ENCODE assay signal across 9 cellular contexts in genomic region chr6:105601541-105602174, GRCh38.
DNase-seq lines count a peak whose midpoint lies in the region; ATAC-seq and TF ChIP-seq lines count a peak whose summit lies in the region.
"Had no signal": no experiment of that assay in that cellular context is flagged by ENCODE, and none has a peak within 500 bp of the region (broad histone marks: within the 10 kb centered on the region; RNA-seq: fewer than 3 reads in every experiment).

No MANE protein-coding gene starts in this region.

- peaks cover 5% of the 10 kb centered on the region for H3K4me1 Mint-ChIP-seq in CD8-positive, alpha-beta T cell (ENCODE audit: low read depth)
- peaks cover 9% of the 10 kb centered on the region for H3K4me1 Mint-ChIP-seq in activated CD4-positive, alpha-beta T cell treated with anti-CD3 and anti-CD28 coated beads, Interleukin-2, amount 10 ng/mL, durations not matched to agents 7 days and 5 days
- H3K4me1 Mint-ChIP-seq: natural killer cell had no signal

- H3K36me3 Mint-ChIP-seq in CD8-positive, alpha-beta T cell = no peaks in the 10 kb centered on the region
- no peaks in the 10 kb centered on the region for H3K36me3 Mint-ChIP-seq in activated CD4-positive, alpha-beta T cell treated with anti-CD3 and anti-CD28 coated beads, Interleukin-2, amount 10 ng/mL, durations not matched to agents 7 days and 5 days (ENCODE audit: low read depth)
- H3K36me3 Mint-ChIP-seq: natural killer cell had no signal

- no peaks in the 10 kb centered on the region for H3K4me1 ChIP-seq in CD8-positive, alpha-beta T cell (ENCODE audit: insufficient read depth, low read length)
- H3K4me1 ChIP-seq in foreskin keratinocyte = peaks cover 34% of the 10 kb centered on the region
- peaks cover 0 to 47% (median 36%) of the 10 kb centered on the region in 4 donors for H3K4me1 ChIP-seq in sigmoid colon

- no peak for ATAC-seq in CD8-positive, alpha-beta T cell
- ATAC-seq in GM19455 (IDR thresholded peaks at IDR 0.05; ENCODE audit: unreplicated experiment) (peak; percentile 86), HG03457 (IDR thresholded peaks at IDR 0.05; ENCODE audit: unreplicated experiment) (peak; percentile 87), foreskin keratinocyte (peak; percentile 78)

- peak in 1 of 4 donors; percentile 37 for TF ChIP-seq EP300 in sigmoid colon (IDR thresholded peaks at IDR 0.05)

- no peaks in the 10 kb centered on the region for H3K27me3 ChIP-seq in CD8-positive, alpha-beta T cell (ENCODE audit: insufficient read depth, low read length)
- H3K27me3 ChIP-seq in foreskin keratinocyte = no peaks in the 10 kb centered on the region
- no peaks in the 10 kb centered on the region for H3K27me3 ChIP-seq in sigmoid colon

- H3K27ac Mint-ChIP-seq in CD8-positive, alpha-beta T cell = peak overlapping the region; percentile 1
- peak overlapping the region; percentile 32 for H3K27ac Mint-ChIP-seq in activated CD4-positive, alpha-beta T cell treated with anti-CD3 and anti-CD28 coated beads, Interleukin-2, amount 10 ng/mL, durations not matched to agents 7 days and 5 days
- H3K27ac Mint-ChIP-seq: natural killer cell had no signal

- H3K9me3 ChIP-seq in CD8-positive, alpha-beta T cell (ENCODE audit: low read length) = no peaks in the 10 kb centered on the region
- no peaks in the 10 kb centered on the region for H3K9me3 ChIP-seq in sigmoid colon

- intact Hi-C loops in CD8-positive, alpha-beta T cell (cut with DNase I, micrococcal nuclease) = no loop called here
- intact Hi-C loops in sigmoid colon (cut with DNase I) = loop anchor here (2.0 to 10.0 kb wide), 2 partner anchors 43 to 393 kb away; no protein-coding TSS in a partner anchor

- POLR2A ChIA-PET in CD8-positive, alpha-beta T cell (lab: Charles Lee) = interaction anchor here (0.9 to 1.1 kb wide), 2 partner anchors 9 to 23 kb away, joined by 3 read pairs; no protein-coding TSS in a partner anchor
- POLR2A ChIA-PET in activated CD4-positive, alpha-beta T cell treated with anti-CD3 and anti-CD28 coated beads, Interleukin-2, amount 10 ng/mL, durations not matched to agents 7 days and 5 days (lab: Charles Lee) = no interaction called here

- no peaks in the 10 kb centered on the region for H3K9me3 Mint-ChIP-seq in CD8-positive, alpha-beta T cell
- H3K9me3 Mint-ChIP-seq in activated CD4-positive, alpha-beta T cell treated with anti-CD3 and anti-CD28 coated beads, Interleukin-2, amount 10 ng/mL, durations not matched to agents 7 days and 5 days = peaks cover 2% of the 10 kb centered on the region
- H3K9me3 Mint-ChIP-seq: natural killer cell had no signal

- TF ChIP-seq CTCF in CD8-positive, alpha-beta T cell (IDR thresholded peaks at IDR 0.05) = no peak
- TF ChIP-seq CTCF in foreskin keratinocyte (conservative IDR thresholded peaks at IDR 0.05) (no peak), sigmoid colon (IDR thresholded peaks at IDR 0.05) (no peak)

- DNase-seq in CD8-positive, alpha-beta T cell = no peak
- DNase-seq in activated CD4-positive, alpha-beta T cell treated with anti-CD3 and anti-CD28 coated beads, Interleukin-2, amount 10 ng/mL, durations not matched to agents 7 days and 5 days = peak; percentile 16
- DNase-seq in foreskin keratinocyte (peak; percentile 100), sigmoid colon (peak; percentile 89), NCI-H2029 (lab: John Stamatoyannopoulos, UW) (no peak), NCI-H1694 treated with DMSO at 0.1 percent for 48 hours (lab: John Stamatoyannopoulos, UW) (no peak)
- DNase-seq: natural killer cell had no signal

- peaks cover 6% of the 10 kb centered on the region for H3K27me3 Mint-ChIP-seq in CD8-positive, alpha-beta T cell (ENCODE audit: low read depth)
- H3K27me3 Mint-ChIP-seq in activated CD4-positive, alpha-beta T cell treated with anti-CD3 and anti-CD28 coated beads, Interleukin-2, amount 10 ng/mL, durations not matched to agents 7 days and 5 days = peaks cover 4% of the 10 kb centered on the region

- H3K27ac ChIP-seq in CD8-positive, alpha-beta T cell (ENCODE audit: low read depth, low read length) = no peak overlapping the region
- H3K27ac ChIP-seq in foreskin keratinocyte (peak overlapping the region; percentile 99), sigmoid colon (peak overlapping the region; percentile 56 to 76 (median 66))

- peak overlapping the region; percentile 58 for H3K4me3 Mint-ChIP-seq in CD8-positive, alpha-beta T cell
- H3K4me3 Mint-ChIP-seq in activated CD4-positive, alpha-beta T cell treated with anti-CD3 and anti-CD28 coated beads, Interleukin-2, amount 10 ng/mL, durations not matched to agents 7 days and 5 days = no peak overlapping the region
- H3K4me3 Mint-ChIP-seq: natural killer cell had no signal

- CTCF ChIA-PET in CD8-positive, alpha-beta T cell (lab: Charles Lee) = no interaction called here
- CTCF ChIA-PET in activated CD4-positive, alpha-beta T cell treated with anti-CD3 and anti-CD28 coated beads, Interleukin-2, amount 10 ng/mL, durations not matched to agents 7 days and 5 days (lab: Charles Lee) = interaction anchor here (0.6 to 1.7 kb wide), 5 partner anchors 13 to 120 kb away, joined by 3 to 5 read pairs (median 4); no protein-coding TSS in a partner anchor

- no peak for TF ChIP-seq POLR2A in sigmoid colon (IDR thresholded peaks at IDR 0.05)

- H3K36me3 ChIP-seq in CD8-positive, alpha-beta T cell (ENCODE audit: insufficient read depth, low read length) = no peaks in the 10 kb centered on the region
- H3K36me3 ChIP-seq in sigmoid colon = no peaks in the 10 kb centered on the region

- no peak overlapping the region for H3K4me3 ChIP-seq in CD8-positive, alpha-beta T cell (ENCODE audit: low read depth, low read length)
- no peak overlapping the region for H3K4me3 ChIP-seq in sigmoid colon

- 69 to 83% methylated on average over 6 of the region's 6 CpGs for WGBS in sigmoid colon, 2 donors

Comparison
In these comparisons a context has a peak if more than half of its experiments do, and no peak if none do; other contexts are left out.
1. DNase-seq: peak in activated CD4-positive, alpha-beta T cell treated with anti-CD3 and anti-CD28 coated beads, Interleukin-2, amount 10 ng/mL, durations not matched to agents 7 days and 5 days (single experiment), foreskin keratinocyte (2 of 2) and sigmoid colon (single experiment); none in CD8-positive, alpha-beta T cell (0 of 7), NCI-H2029 (single experiment) and NCI-H1694 treated with DMSO at 0.1 percent for 48 hours (single experiment).